ENCODE assay signal across 14 cellular contexts in genomic region chr5:92944903-92945629, GRCh38.
DNase-seq lines count a peak whose midpoint lies in the region; ATAC-seq and TF ChIP-seq lines count a peak whose summit lies in the region.
"Had no signal": no experiment of that assay in that cellular context is flagged by ENCODE, and none has a peak within 500 bp of the region (broad histone marks: within the 10 kb centered on the region; RNA-seq: fewer than 3 reads in every experiment).

No MANE protein-coding gene starts in this region.

- ATAC-seq in GM18870 (IDR thresholded peaks at IDR 0.05; ENCODE audit: unreplicated experiment) (no peak), HG03520 (IDR thresholded peaks at IDR 0.05; ENCODE audit: unreplicated experiment) (no peak)

- no peak for TF ChIP-seq POLR2A in thyroid gland (IDR thresholded peaks at IDR 0.05)

- no peaks in the 10 kb centered on the region for H3K36me3 ChIP-seq in thyroid gland
- H3K36me3 ChIP-seq: ovary, vagina had no signal

- POLR2A ChIA-PET in AG04449 (lab: Yijun Ruan, JAX), result no interaction called here

- no peaks in the 10 kb centered on the region for H3K27me3 Mint-ChIP-seq in HFFc6 (ENCODE audit: insufficient read depth)
- H3K27me3 Mint-ChIP-seq in mesothelial cell of epicardium (ENCODE audit: low read depth), result no peaks in the 10 kb centered on the region
- H3K27me3 Mint-ChIP-seq: CD4-positive, alpha-beta memory T cell; central memory CD8-positive, alpha-beta T cell had no signal

- H3K9me3 Mint-ChIP-seq in HFFc6 (peaks cover 16% of the 10 kb centered on the region), mesothelial cell of epicardium (peaks cover 27% of the 10 kb centered on the region)

- H3K27ac ChIP-seq in caudate nucleus (ENCODE audit: low read depth, low read length) (peak overlapping the region; percentile 23), thyroid gland (peak overlapping the region in 1 of 3 donors; percentile 9)
- H3K27ac ChIP-seq: vagina had no signal

- H3K27me3 ChIP-seq in thyroid gland, result no peaks in the 10 kb centered on the region
- H3K27me3 ChIP-seq: ovary, vagina had no signal

- H3K9me3 ChIP-seq in thyroid gland, result no peaks in the 10 kb centered on the region
- H3K9me3 ChIP-seq: ovary, vagina had no signal

- H3K36me3 Mint-ChIP-seq in HFFc6 (ENCODE audit: low read depth), result no peaks in the 10 kb centered on the region; the same call in 1 of the 2 replicates
- H3K36me3 Mint-ChIP-seq in mesothelial cell of epicardium, result peaks cover 14% of the 10 kb centered on the region
- H3K36me3 Mint-ChIP-seq: CD4-positive, alpha-beta memory T cell had no signal

- H3K4me1 Mint-ChIP-seq in HFFc6 (ENCODE audit: low read depth) (peaks cover 18% of the 10 kb centered on the region), mesothelial cell of epicardium (peaks cover 33% of the 10 kb centered on the region)
- H3K4me1 Mint-ChIP-seq: CD4-positive, alpha-beta memory T cell; central memory CD8-positive, alpha-beta T cell had no signal

- 37 to 64% methylated on average over 3 of the region's 3 CpGs for WGBS in thyroid gland, 2 donors

- H3K4me3 Mint-ChIP-seq in HFFc6 (peak overlapping the region; percentile 69), mesothelial cell of epicardium (no peak overlapping the region)
- H3K4me3 Mint-ChIP-seq: CD4-positive, alpha-beta memory T cell; central memory CD8-positive, alpha-beta T cell had no signal

- peak overlapping the region; percentile 66 for H3K27ac Mint-ChIP-seq in HFFc6
- peak overlapping the region; percentile 80 for H3K27ac Mint-ChIP-seq in mesothelial cell of epicardium

- TF ChIP-seq CTCF in AG04449 (IDR thresholded peaks at IDR 0.05; ENCODE audit: insufficient read depth, low read length, missing control alignments) (no peak), HFFc6 (IDR thresholded peaks at IDR 0.05) (no peak), mesothelial cell of epicardium (IDR thresholded peaks at IDR 0.05; ENCODE audit: unreplicated experiment) (no peak), thyroid gland (IDR thresholded peaks at IDR 0.05) (no peak)

- intact Hi-C loops in thyroid gland (cut with DNase I), result no loop called here

- peak; percentile 21 for DNase-seq in AG04449 (ENCODE audit: low read depth, low spot score)
- peak; percentile 45 for DNase-seq in HFFc6
- no peak for DNase-seq in caudate nucleus (lab: John Stamatoyannopoulos, UW)
- no peak for DNase-seq in mesothelial cell of epicardium (ENCODE audit: low spot score in 2 of 2, unreplicated experiment in 2 of 2)
- no peak for DNase-seq in GOT3 (lab: John Stamatoyannopoulos, UW)
- no peak for DNase-seq in thyroid gland
- DNase-seq: CD4-positive, alpha-beta memory T cell; NCI-H1105 treated with DMSO at 0.1 percent for 48 hours had no signal

- no peaks in the 10 kb centered on the region for H3K4me1 ChIP-seq in thyroid gland
- H3K4me1 ChIP-seq: vagina had no signal

- CTCF ChIA-PET in AG04449 (lab: Yijun Ruan, JAX), result interaction anchor here (0.7 kb wide), 1 partner anchor 9 kb away, joined by 3 read pairs; no protein-coding TSS in a partner anchor

- H3K4me3 ChIP-seq in AG04449 (ENCODE audit: low read depth, low read length) (no peak overlapping the region), thyroid gland (replicated peaks in 1 of 3) (no peak overlapping the region)
- H3K4me3 ChIP-seq: GM12878, ovary, vagina had no signal

Comparison
In these comparisons a context has a peak if more than half of its experiments do, and no peak if none do; other contexts are left out.
1. DNase-seq: peak in AG04449 (single experiment) and HFFc6 (single experiment); none in caudate nucleus (0 of 61), mesothelial cell of epicardium (0 of 2), GOT3 (single experiment) and thyroid gland (0 of 2).